8 cellular contexts compared by ENCODE assay signal in genomic region chr10:78033623-78034470, GRCh38. TPM values are rescaled to one million over a fixed set of nuclear protein-coding genes. Genes with fewer than 3 reads are reported as not detected.
DNase-seq lines count a peak whose midpoint lies in the region; ATAC-seq and TF ChIP-seq lines count a peak whose summit lies in the region.

TSS of gene RPS24 (plus strand) at chr10:78033863. CDS start at chr10:78033902, 39 bp downstream.

- H4K20me1 ChIP-seq in OCI-LY3 (ENCODE audit: insufficient read depth, low read length): peaks cover 41% of the 10 kb centered on the region

- no peak for TF ChIP-seq CTCF in OCI-LY3 (IDR thresholded peaks at IDR 0.05; ENCODE audit: low read depth, low read length)
- no peak for TF ChIP-seq CTCF in endothelial cell (IDR thresholded peaks at IDR 0.05; ENCODE audit: unreplicated experiment)
- no peak for TF ChIP-seq CTCF in mesothelial cell of epicardium (IDR thresholded peaks at IDR 0.05; ENCODE audit: unreplicated experiment)

- H3K4me3 Mint-ChIP-seq in endothelial cell (ENCODE audit: unreplicated experiment) (peak within 1 kb of the TSS; percentile 98), mesothelial cell of epicardium (peak within 1 kb of the TSS; percentile 95)

- peaks cover 26% of the 10 kb centered on the region for H3K4me1 ChIP-seq in OCI-LY3 (ENCODE audit: low read length)

- peaks cover 58% of the 10 kb centered on the region for H3K79me2 ChIP-seq in OCI-LY3 (ENCODE audit: low read length)

- H3K9ac ChIP-seq in OCI-LY3 (ENCODE audit: low read length): peak within 1 kb of the TSS; percentile 97

- H3K4me1 Mint-ChIP-seq in endothelial cell (ENCODE audit: unreplicated experiment) (peaks cover 29% of the 10 kb centered on the region), mesothelial cell of epicardium (peaks cover 44% of the 10 kb centered on the region)

- H2AFZ ChIP-seq in OCI-LY3 (ENCODE audit: low read depth, low read length): peak within 1 kb of the TSS; percentile 56; the same call in 1 of the 2 replicates

- DNase-seq in D341Med (ENCODE audit: low spot score) (peak; percentile 88), HuH-7 (ENCODE audit: low spot score) (peak; percentile 81), endothelial cell (ENCODE audit: low spot score) (peak; percentile 95), mesothelial cell of epicardium (ENCODE audit: low spot score in 2 of 2, unreplicated experiment in 2 of 2) (peak; percentile 84 to 91)
- peak; percentile 93 for DNase-seq in activated CD8-positive, alpha-beta memory T cell treated with anti-CD3 and anti-CD28 coated beads, Interleukin-2, amount 50 U/mL, for 48 hours
- peak; percentile 88 to 92 for DNase-seq in stimulated activated CD8-positive, alpha-beta memory T cell treated with anti-CD3 and anti-CD28 coated beads, Interleukin-15, amount 100 ng/mL, for 48 hours (ENCODE audit: low read depth in 2 of 2)

- H3K9me3 Mint-ChIP-seq in endothelial cell (ENCODE audit: unreplicated experiment) (no peaks in the 10 kb centered on the region), mesothelial cell of epicardium (no peaks in the 10 kb centered on the region)

- H3K36me3 Mint-ChIP-seq in endothelial cell (ENCODE audit: low read depth, unreplicated experiment): peaks cover 16% of the 10 kb centered on the region
- H3K36me3 Mint-ChIP-seq in mesothelial cell of epicardium: peaks cover 19% of the 10 kb centered on the region

- H3K9me3 ChIP-seq in OCI-LY3 (ENCODE audit: insufficient read depth, low read length): no peaks in the 10 kb centered on the region

- peak within 1 kb of the TSS; percentile 85 for H3K4me2 ChIP-seq in OCI-LY3 (ENCODE audit: low read length)

- H3K27me3 ChIP-seq in OCI-LY3 (ENCODE audit: low read depth, low read length): no peaks in the 10 kb centered on the region

- H3K4me3 ChIP-seq in OCI-LY3 (ENCODE audit: low read length): peak within 1 kb of the TSS; percentile 99

- peak within 1 kb of the TSS; percentile 51 for H3K27ac ChIP-seq in OCI-LY3 (ENCODE audit: low read length)

- H3K27ac Mint-ChIP-seq in endothelial cell (ENCODE audit: unreplicated experiment) (peak within 1 kb of the TSS; percentile 20), mesothelial cell of epicardium (peak within 1 kb of the TSS; percentile 77)

- H3K27me3 Mint-ChIP-seq in endothelial cell (ENCODE audit: unreplicated experiment) (peaks cover 4% of the 10 kb centered on the region), mesothelial cell of epicardium (ENCODE audit: low read depth) (no peaks in the 10 kb centered on the region)

- ATAC-seq in GM21515 (IDR thresholded peaks at IDR 0.05; ENCODE audit: unreplicated experiment): peak; percentile 82

- peaks cover 43% of the 10 kb centered on the region for H3K36me3 ChIP-seq in OCI-LY3 (replicated peaks; ENCODE audit: low read depth, low read length)

RNA-seq across cellular contexts. Expression of gene RPS24, which starts in this region (rescaled TPM):
- 1,458 TPM for total RNA-seq in endothelial cell (ENCODE audit: unreplicated experiment)
- 1,414 to 1,482 TPM (median 1,481 TPM) in 3 replicates for total RNA-seq in mesothelial cell of epicardium

Comparison
In these comparisons a context has a peak if more than half of its experiments do, and no peak if none do; other contexts are left out.
1. Peak in every context shown above with its lines: DNase-seq, ATAC-seq, H3K4me3 ChIP-seq and H3K27ac ChIP-seq.